ENCODE assay signal across 21 cellular contexts in genomic region chr2:64344999-64345576, GRCh38.
"Had no signal": no experiment of that assay in that cellular context is flagged by ENCODE, and none has a peak within 500 bp of the region (broad histone marks: within the 10 kb centered on the region; RNA-seq: fewer than 3 reads in every experiment).

No MANE protein-coding gene starts in this region.

- H3K4me1 ChIP-seq: colonic mucosa, right lobe of liver had no signal

- H3K4me3 Mint-ChIP-seq: activated naive CD8-positive, alpha-beta T cell treated with anti-CD3 and anti-CD28 coated beads for 36 hours; activated T-cell treated with anti-CD3 and anti-CD28 coated beads, Interleukin-2, amount 50 U/mL, for 24 hours; mesothelial cell of epicardium; natural killer cell treated with Interleukin-12 subunit alpha and Interleukin-12 subunit beta and Interleukin-15 and Interleukin-18, amount 100 ng/mL, for 72 hours; stimulated activated effector memory CD8-positive, alpha-beta T cell treated with anti-CD3 and anti-CD28 coated beads, Interleukin-12 subunit alpha, Interleukin-12 subunit beta, amount 100 ng/mL, for 72 hours; stimulated activated naive CD8-positive, alpha-beta T cell treated with anti-CD3 and anti-CD28 coated beads, Interleukin-15, amount 100 ng/mL, for 72 hours had no signal

- H3K9me3 ChIP-seq: colonic mucosa, right lobe of liver, tibial artery had no signal

- H3K4me1 Mint-ChIP-seq: stimulated activated effector memory CD8-positive, alpha-beta T cell treated with anti-CD3 and anti-CD28 coated beads, Interleukin-12 subunit alpha, Interleukin-12 subunit beta, amount 100 ng/mL, for 72 hours; stimulated activated naive CD8-positive, alpha-beta T cell treated with anti-CD3 and anti-CD28 coated beads, Interleukin-15, amount 100 ng/mL, for 72 hours had no signal

- H3K4me3 ChIP-seq: colonic mucosa, lung, right lobe of liver, skin epidermis, tibial artery had no signal

- H3K27me3 ChIP-seq: colonic mucosa, right lobe of liver, tibial artery had no signal

- H3K36me3 Mint-ChIP-seq: activated naive CD8-positive, alpha-beta T cell treated with anti-CD3 and anti-CD28 coated beads for 36 hours; mesothelial cell of epicardium; natural killer cell treated with Interleukin-12 subunit alpha and Interleukin-12 subunit beta and Interleukin-15 and Interleukin-18, amount 100 ng/mL, for 72 hours; stimulated activated effector memory CD8-positive, alpha-beta T cell treated with anti-CD3 and anti-CD28 coated beads, Interleukin-12 subunit alpha, Interleukin-12 subunit beta, amount 100 ng/mL, for 72 hours had no signal

- H3K27me3 Mint-ChIP-seq: activated naive CD8-positive, alpha-beta T cell treated with anti-CD3 and anti-CD28 coated beads for 36 hours had no signal

- FAIRE-seq: astrocyte, kidney, TTC549 had no signal

- ATAC-seq: natural killer cell treated with Interleukin-12 subunit alpha and Interleukin-12 subunit beta and Interleukin-15 and Interleukin-18, amount 100 ng/mL, for 72 hours; stimulated activated effector memory CD8-positive, alpha-beta T cell treated with anti-CD3 and anti-CD28 coated beads, Interleukin-12 subunit alpha, Interleukin-12 subunit beta, amount 100 ng/mL, for 72 hours; stimulated activated naive CD8-positive, alpha-beta T cell treated with anti-CD3 and anti-CD28 coated beads, Interleukin-15, amount 100 ng/mL, for 72 hours had no signal

- H3K27ac Mint-ChIP-seq: activated naive CD8-positive, alpha-beta T cell treated with anti-CD3 and anti-CD28 coated beads for 36 hours; activated T-cell treated with anti-CD3 and anti-CD28 coated beads, Interleukin-2, amount 50 U/mL, for 24 hours; activated T-helper 2 cell treated with anti-CD3 and anti-CD28 coated beads, Interferon-gamma antibody, Interleukin-2, Interleukin-4, amounts not matched to agents 10 μg/mL and 5 μg/mL and 100 μg/mL, durations not matched to agents 14 hours and 24 hours and 36 hours; mesothelial cell of epicardium; natural killer cell treated with Interleukin-12 subunit alpha and Interleukin-12 subunit beta and Interleukin-15 and Interleukin-18, amount 100 ng/mL, for 72 hours; stimulated activated effector memory CD8-positive, alpha-beta T cell treated with anti-CD3 and anti-CD28 coated beads, Interleukin-12 subunit alpha, Interleukin-12 subunit beta, amount 100 ng/mL, for 72 hours; stimulated activated naive CD8-positive, alpha-beta T cell treated with anti-CD3 and anti-CD28 coated beads, Interleukin-15, amount 100 ng/mL, for 72 hours had no signal

- H3K27ac ChIP-seq: colonic mucosa, right lobe of liver, skin epidermis, tibial artery, WERI-Rb-1 had no signal

- DNase-seq: activated CD4-positive, alpha-beta T cell treated with anti-CD3 and anti-CD28 coated beads for 1 hour; activated naive CD4-positive, alpha-beta T cell; activated naive CD8-positive, alpha-beta T cell treated with anti-CD3 and anti-CD28 coated beads for 36 hours; activated T-cell treated with anti-CD3 and anti-CD28 coated beads, Interleukin-2, amount 50 U/mL, for 24 hours; colonic mucosa; kidney; nucleus accumbens; posterior cingulate gyrus; right lobe of liver; stimulated activated CD4-positive, alpha-beta T cell treated with anti-CD3 and anti-CD28 coated beads, Interleukin-1b, Interleukin-23, amount 100 ng/mL, for 48 hours; stimulated activated naive CD8-positive, alpha-beta T cell treated with anti-CD3 and anti-CD28 coated beads, Interleukin-15, amount 100 ng/mL, for 72 hours; tibial artery; WERI-Rb-1 had no signal

- H3K36me3 ChIP-seq: colonic mucosa, right lobe of liver, tibial artery, WERI-Rb-1 had no signal

- H3K9me3 Mint-ChIP-seq: activated naive CD8-positive, alpha-beta T cell treated with anti-CD3 and anti-CD28 coated beads for 36 hours; activated T-cell treated with anti-CD3 and anti-CD28 coated beads, Interleukin-2, amount 50 U/mL, for 24 hours; activated T-helper 2 cell treated with anti-CD3 and anti-CD28 coated beads, Interferon-gamma antibody, Interleukin-2, Interleukin-4, amounts not matched to agents 10 μg/mL and 5 μg/mL and 100 μg/mL, durations not matched to agents 14 hours and 24 hours and 36 hours; mesothelial cell of epicardium; natural killer cell treated with Interleukin-12 subunit alpha and Interleukin-12 subunit beta and Interleukin-15 and Interleukin-18, amount 100 ng/mL, for 72 hours; stimulated activated effector memory CD8-positive, alpha-beta T cell treated with anti-CD3 and anti-CD28 coated beads, Interleukin-12 subunit alpha, Interleukin-12 subunit beta, amount 100 ng/mL, for 72 hours; stimulated activated naive CD8-positive, alpha-beta T cell treated with anti-CD3 and anti-CD28 coated beads, Interleukin-15, amount 100 ng/mL, for 72 hours had no signal
